ENCODE assay signal across 27 cellular contexts in genomic region chr1:111967886-111968285, GRCh38. TPM values are rescaled to one million over a fixed set of nuclear protein-coding genes. Genes with fewer than 3 reads are reported as not detected.
A peak's percentile ranks its signal among the peaks of the same experiment; 100 is the strongest.
DNase-seq lines count a peak whose midpoint lies in the region; ATAC-seq and TF ChIP-seq lines count a peak whose summit lies in the region.
"Had no signal": no experiment of that assay in that cellular context is flagged by ENCODE, and none has a peak within 500 bp of the region (broad histone marks: within the 10 kb centered on the region; RNA-seq: fewer than 3 reads in every experiment).

No MANE protein-coding gene starts in this region.

- H3K36me3 ChIP-seq in left lung = no peaks in the 10 kb centered on the region
- no peaks in the 10 kb centered on the region for H3K36me3 ChIP-seq in spleen
- H3K36me3 ChIP-seq in CD8-positive, alpha-beta memory T cell (ENCODE audit: insufficient read depth, low read length) = no peaks in the 10 kb centered on the region
- H3K36me3 ChIP-seq: MG63 had no signal

- H3K4me3 Mint-ChIP-seq in CD8-positive, alpha-beta memory T cell = no peak overlapping the region
- H3K4me3 Mint-ChIP-seq: CD4-positive, alpha-beta memory T cell; T-cell had no signal

- DNase-seq in Ammon's horn (ENCODE audit: low spot score) (peak; percentile 36), NCI-H524 (lab: John Stamatoyannopoulos, UW) (peak; percentile 58 to 87), left lung (no peak), spleen (peak; percentile 24)
- DNase-seq in CD8-positive, alpha-beta memory T cell = no peak
- DNase-seq: AML-193; Caco-2; CD4-positive, alpha-beta memory T cell; DMS 273 treated with DMSO at 0.1 percent for 48 hours; EL; GDM1; IMR-90; KG1; MG63; NCI-H1105 treated with DMSO at 0.1 percent for 48 hours; NCI-H1694 treated with DMSO at 0.1 percent for 48 hours; NCI-H2081 treated with DMSO at 0.1 percent for 48 hours; NCI-H510A; NCI-H748 treated with DMSO at 0.1 percent for 48 hours; Right ventricle myocardium superior; RPMI8226; T-cell had no signal

- H3K36me3 Mint-ChIP-seq in CD8-positive, alpha-beta memory T cell = no peaks in the 10 kb centered on the region
- H3K36me3 Mint-ChIP-seq: CD4-positive, alpha-beta memory T cell; T-cell had no signal

- CTCF ChIA-PET in CD8-positive, alpha-beta memory T cell (lab: Charles Lee) = no interaction called here

- H3K27me3 ChIP-seq in left lung (peaks cover 0 to 24% of the 10 kb centered on the region in 2 donors), spleen (replicated peaks in 1 of 7) (peaks cover 0 to 56% (median 0%) of the 10 kb centered on the region in 7 donors)
- H3K27me3 ChIP-seq in CD8-positive, alpha-beta memory T cell (ENCODE audit: insufficient read depth, low read length, poor library complexity, severe bottlenecking) = no peaks in the 10 kb centered on the region

- TF ChIP-seq CTCF in left lung (IDR thresholded peaks at IDR 0.05) = no peak
- no peak for TF ChIP-seq CTCF in spleen (IDR thresholded peaks at IDR 0.05 in 8 of 11, conservative IDR thresholded peaks at IDR 0.05 in 3 of 11)

- H3K4me1 Mint-ChIP-seq in CD8-positive, alpha-beta memory T cell = no peaks in the 10 kb centered on the region
- H3K4me1 Mint-ChIP-seq: T-cell had no signal

- POLR2A ChIA-PET in CD8-positive, alpha-beta memory T cell (lab: Charles Lee) = no interaction called here

- no peaks in the 10 kb centered on the region for H3K9me3 ChIP-seq in left lung
- no peaks in the 10 kb centered on the region for H3K9me3 ChIP-seq in spleen
- H3K9me3 ChIP-seq in CD8-positive, alpha-beta memory T cell (ENCODE audit: low read length) = no peaks in the 10 kb centered on the region
- H3K9me3 ChIP-seq: A549, Caco-2, MG63 had no signal

- H3K4me1 ChIP-seq in left lung (no peaks in the 10 kb centered on the region), spleen (peaks cover 0 to 17% (median 4%) of the 10 kb centered on the region in 6 donors)
- H3K4me1 ChIP-seq in CD8-positive, alpha-beta memory T cell (ENCODE audit: insufficient read depth, low read length) = no peaks in the 10 kb centered on the region
- H3K4me1 ChIP-seq: A549, Caco-2 had no signal

- intact Hi-C loops in left lung (cut with DNase I) = no loop called here
- intact Hi-C loops in spleen (cut with DNase I; ENCODE audit: low total_unique reads) = no loop called here

- H3K27ac ChIP-seq in left lung (no peak overlapping the region), spleen (no peak overlapping the region)
- no peak overlapping the region for H3K27ac ChIP-seq in CD8-positive, alpha-beta memory T cell (ENCODE audit: low read depth, low read length)
- H3K27ac ChIP-seq: A549 had no signal

- H3K4me3 ChIP-seq in left lung = no peak overlapping the region
- no peak overlapping the region for H3K4me3 ChIP-seq in spleen
- H3K4me3 ChIP-seq in CD8-positive, alpha-beta memory T cell (ENCODE audit: low read length) = no peak overlapping the region
- H3K4me3 ChIP-seq: A549, GM12878, MG63 had no signal

- no peak overlapping the region for H3K27ac Mint-ChIP-seq in CD8-positive, alpha-beta memory T cell
- H3K27ac Mint-ChIP-seq: CD4-positive, alpha-beta memory T cell had no signal

- WGBS in spleen, 5 donors = 69 to 81% (median 73%) methylated on average over 3 of the region's 3 CpGs

- TF ChIP-seq POLR2A in spleen (IDR thresholded peaks at IDR 0.05) (no peak), GM18505 (IDR thresholded peaks at IDR 0.05; ENCODE audit: borderline replicate concordance, extremely low read depth, insufficient read depth, insufficient read length) (no peak)

- H3K27me3 Mint-ChIP-seq in CD8-positive, alpha-beta memory T cell = peaks cover 13 to 61% of the 10 kb centered on the region in 2 donors

- no peaks in the 10 kb centered on the region for H3K9me3 Mint-ChIP-seq in CD8-positive, alpha-beta memory T cell
- H3K9me3 Mint-ChIP-seq: T-cell had no signal

- ATAC-seq in left lung (peak; percentile 12), GM18505 (IDR thresholded peaks at IDR 0.05; ENCODE audit: unreplicated experiment) (no peak), GM19023 (IDR thresholded peaks at IDR 0.05; ENCODE audit: unreplicated experiment) (no peak)
- ATAC-seq: A549, GM12878, HCT116, T-cell had no signal

RNA-seq across cellular contexts. Expression of gene KCND3, which starts 21.6 kb away (rescaled TPM):
- total RNA-seq in left lung (10 to 100 TPM in 1 of 2 donors, 1 to 10 TPM in 1; 8.2 to 10.2 TPM), spleen (10 to 100 TPM in 5 of 7 donors, 1 to 10 TPM in 2; 5.5 to 14.2 (median 10.8) TPM)
- 1 to 10 TPM in 1 of 3 donors, under 1 TPM in 2; 0.67 to 1.2 (median 0.91) TPM for polyA plus RNA-seq in spleen
- total RNA-seq in CD8-positive, alpha-beta memory T cell = not detected
- polyA plus RNA-seq in CD8-positive, alpha-beta memory T cell = not detected
- total RNA-seq: CD4-positive, alpha-beta memory T cell; GM12878; T-cell had no signal
- polyA plus RNA-seq: A549 had no signal

Comparison
In these comparisons a context has a peak if more than half of its experiments do, and no peak if none do; other contexts are left out.
1. DNase-seq: peak in Ammon's horn (single experiment), NCI-H524 (2 of 2) and spleen (single experiment); none in left lung (0 of 2) and CD8-positive, alpha-beta memory T cell (0 of 5).
2. RNA of gene KCND3, which starts 21.6 kb away (total RNA-seq): 5.5 to 14.2 TPM in spleen and 8.2 to 10.2 TPM in left lung; not detected in CD8-positive, alpha-beta memory T cell; every median in the first group is over 4 times any median in the second.